ENCODE assay signal across 10 cellular contexts in genomic region chr9:115157245-115157674, GRCh38. TPM values are rescaled to one million over a fixed set of nuclear protein-coding genes. Genes with fewer than 3 reads are reported as not detected.
DNase-seq lines count a peak whose midpoint lies in the region; ATAC-seq and TF ChIP-seq lines count a peak whose summit lies in the region.
"Had no signal": no experiment of that assay in that cellular context is flagged by ENCODE, and none has a peak within 500 bp of the region (broad histone marks: within the 10 kb centered on the region; RNA-seq: fewer than 3 reads in every experiment).

No MANE protein-coding gene starts in this region.

- H3K9me3 ChIP-seq in HUES48 (ENCODE audit: control insufficient read depth, insufficient read depth, low read length) (0 out of 2 replicates have a peak, but pooled peaks cover 4% of the 10 kb centered on the region), BE2C (no peaks in the 10 kb centered on the region)

- H2BK5ac ChIP-seq in mesendoderm (ENCODE audit: low read length) = no peak overlapping the region

- no peak for ATAC-seq in GM18858 (IDR thresholded peaks at IDR 0.05; ENCODE audit: unreplicated experiment)
- ATAC-seq: GM12878 had no signal

- no peaks in the 10 kb centered on the region for H3K79me1 ChIP-seq in mesendoderm (ENCODE audit: low read length)

- WGBS in mesendoderm (ENCODE audit: extremely low coverage, insufficient coverage, low lambda C conversion rate) = no CpG with 5 or more reads among the region's 2 CpGs

- H3K36me3 ChIP-seq in ACC112 (ENCODE audit: insufficient read depth, low read length) (no peaks in the 10 kb centered on the region), HUES48 (ENCODE audit: control insufficient read depth, insufficient read depth, low read length) (no peaks in the 10 kb centered on the region), mesendoderm (ENCODE audit: control insufficient read depth, insufficient read depth, low read length) (no peaks in the 10 kb centered on the region), BE2C (no peaks in the 10 kb centered on the region), H7 (replicated peaks; ENCODE audit: control insufficient read depth, insufficient read depth, low read length) (no peaks in the 10 kb centered on the region)

- no peak overlapping the region for H4K5ac ChIP-seq in mesendoderm (ENCODE audit: low read length)

- no peaks in the 10 kb centered on the region for H3K79me2 ChIP-seq in ACC112 (ENCODE audit: control insufficient read depth, insufficient read depth, low read length, unreplicated experiment)
- H3K79me2 ChIP-seq in mesendoderm (ENCODE audit: control insufficient read depth, insufficient read depth, low read length) = no peaks in the 10 kb centered on the region

- no peaks in the 10 kb centered on the region for H3K27me3 ChIP-seq in ACC112 (ENCODE audit: insufficient read depth, low read length)
- H3K27me3 ChIP-seq in HUES48 (ENCODE audit: control insufficient read depth, insufficient read depth, low read length) = no peaks in the 10 kb centered on the region
- H3K27me3 ChIP-seq in mesendoderm (ENCODE audit: insufficient read depth, low read length, poor library complexity) = no peaks in the 10 kb centered on the region
- no peaks in the 10 kb centered on the region for H3K27me3 ChIP-seq in BE2C
- no peaks in the 10 kb centered on the region for H3K27me3 ChIP-seq in H7 (ENCODE audit: control insufficient read depth, insufficient read depth, low read length)

- H2AK5ac ChIP-seq in mesendoderm (ENCODE audit: low read length) = no peak overlapping the region

- peak overlapping the region; percentile 85 for H2AFZ ChIP-seq in ACC112 (ENCODE audit: low read length, unreplicated experiment)

- H3K23ac ChIP-seq in mesendoderm (ENCODE audit: low read length) = no peak overlapping the region

- peak overlapping the region; percentile 39 for H3K18ac ChIP-seq in mesendoderm (ENCODE audit: low read length)

- peak overlapping the region; percentile 86 for H2BK15ac ChIP-seq in mesendoderm (replicated peaks; ENCODE audit: low read depth)

- H3K9ac ChIP-seq in HUES48 (ENCODE audit: low read depth, low read length) = no peak overlapping the region
- no peak overlapping the region for H3K9ac ChIP-seq in mesendoderm (ENCODE audit: low read length)

- no peak overlapping the region for H4K8ac ChIP-seq in mesendoderm (ENCODE audit: low read depth, low read length)

- DNase-seq in choroid plexus epithelial cell (ENCODE audit: low read depth) (peak; percentile 83), mesendoderm (peak; percentile 81), BE2C (no peak), C1 segment of cervical spinal cord (lab: John Stamatoyannopoulos, UW) (no peak), H7 (no peak)

- no peak overlapping the region for H2BK120ac ChIP-seq in mesendoderm (ENCODE audit: low read depth, low read length)

- no peak overlapping the region for H3K4ac ChIP-seq in mesendoderm (ENCODE audit: low read depth, low read length)

- peaks cover 27% of the 10 kb centered on the region for H3K4me1 ChIP-seq in ACC112 (ENCODE audit: control insufficient read depth, insufficient read depth, low read length, unreplicated experiment)
- H3K4me1 ChIP-seq in HUES48 (ENCODE audit: control insufficient read depth, insufficient read depth, low read length) = no peaks in the 10 kb centered on the region
- peaks cover 2% of the 10 kb centered on the region for H3K4me1 ChIP-seq in mesendoderm (ENCODE audit: control insufficient read depth, low read depth, low read length)
- H3K4me1 ChIP-seq in BE2C = no peaks in the 10 kb centered on the region

- no peak overlapping the region for H3K4me2 ChIP-seq in mesendoderm (ENCODE audit: low read length)

- H3K27ac ChIP-seq in ACC112 (ENCODE audit: low read depth, low read length) (peak overlapping the region; percentile 93), HUES48 (ENCODE audit: low read depth, low read length) (peak overlapping the region; percentile 46), mesendoderm (ENCODE audit: low read depth, low read length) (no peak overlapping the region)
- H3K27ac ChIP-seq: HL-60 had no signal

- no peak for TF ChIP-seq CTCF in choroid plexus epithelial cell (conservative IDR thresholded peaks at IDR 0.05; ENCODE audit: low read depth, low read length)
- TF ChIP-seq CTCF in BE2C (IDR thresholded peaks at IDR 0.05; ENCODE audit: low read depth, low read length) = no peak

- peak overlapping the region; percentile 64 for H3K4me3 ChIP-seq in ACC112 (ENCODE audit: low read depth, low read length)
- no peak overlapping the region for H3K4me3 ChIP-seq in HUES48 (ENCODE audit: low read depth, low read length)
- no peak overlapping the region for H3K4me3 ChIP-seq in choroid plexus epithelial cell (ENCODE audit: low read depth, low read length)
- no peak overlapping the region for H3K4me3 ChIP-seq in mesendoderm (ENCODE audit: low read length)
- no peak overlapping the region for H3K4me3 ChIP-seq in BE2C (ENCODE audit: low read depth, low read length)
- H3K4me3 ChIP-seq in H7 (ENCODE audit: insufficient read depth, low read depth, low read length) = no peak overlapping the region
- H3K4me3 ChIP-seq: GM12878 had no signal

- H3K56ac ChIP-seq in mesendoderm (ENCODE audit: low read length) = peak overlapping the region; percentile 17

RNA-seq across cellular contexts. Expression of gene TNC, which starts 39.3 kb away (rescaled TPM):
- polyA plus RNA-seq in mesendoderm (2013, experiment 1 of 2) = 16.1 TPM
- polyA plus RNA-seq in mesendoderm (2013, experiment 2 of 2) = 16.9 TPM
- 0.12 TPM for polyA plus RNA-seq in BE2C (2012; ENCODE audit: insufficient read depth, insufficient read length, low read depth)
- total RNA-seq in H7 (2014; rRNA removed; shearing (Covaris generic)) = 69.1 and 81.9 TPM in 2 replicates

Comparison
In these comparisons a context has a peak if more than half of its experiments do, and no peak if none do; other contexts are left out.
1. DNase-seq: peak in choroid plexus epithelial cell (single experiment) and mesendoderm (single experiment); none in BE2C (single experiment), C1 segment of cervical spinal cord (0 of 14) and H7 (single experiment).